7 cellular contexts compared by ENCODE assay signal in the genomic region with DNA sequence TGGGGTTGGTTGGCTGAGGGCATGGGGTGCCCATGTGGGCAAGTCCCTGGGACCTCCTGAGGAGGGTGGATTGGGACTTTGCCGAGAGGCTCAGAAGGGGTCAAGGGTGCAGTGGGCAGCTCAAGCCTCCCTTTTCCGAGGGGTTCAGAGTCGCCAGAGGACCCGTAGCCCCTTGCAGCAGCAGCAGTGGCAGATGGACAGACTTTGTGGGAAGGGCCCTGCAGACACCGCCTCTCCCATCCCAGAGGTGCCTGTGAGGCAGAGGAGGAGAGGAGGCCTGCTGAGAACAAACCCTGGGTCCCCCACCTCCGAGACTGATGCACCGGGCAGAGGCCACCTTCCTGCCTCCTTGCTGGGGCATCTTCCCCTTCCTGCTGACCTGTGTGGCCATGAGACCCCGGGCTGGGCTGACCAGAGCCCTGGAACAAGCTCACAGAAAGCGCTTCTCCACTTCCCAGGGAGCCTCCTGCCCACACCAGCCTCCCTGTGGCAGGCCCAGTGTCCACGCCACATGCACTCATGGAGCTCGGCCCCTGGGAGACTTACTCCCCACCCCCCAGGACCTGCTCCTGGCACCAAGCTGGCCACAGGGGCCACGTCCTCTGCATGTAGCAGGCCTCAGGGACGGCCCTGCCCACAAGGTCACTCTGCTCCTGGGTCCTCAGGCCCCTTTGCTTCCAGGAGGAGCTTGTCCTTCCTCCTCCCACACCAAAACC.
A peak's percentile ranks its signal among the peaks of the same experiment; 100 is the strongest.
DNase-seq lines count a peak whose midpoint lies in the region; ATAC-seq and TF ChIP-seq lines count a peak whose summit lies in the region.
"Not testable (repeated sequence)": the region's sequence is repeated elsewhere in the genome, so short reads cannot be mapped to it uniquely, and the experiment has no call there.

No MANE protein-coding gene starts in this region.

- not testable (repeated sequence) for TF ChIP-seq CTCF in IMR-90 (conservative IDR thresholded peaks at IDR 0.05; ENCODE audit: low read depth, low read length); left ventricle myocardium inferior (IDR thresholded peaks at IDR 0.05; ENCODE audit: borderline replicate concordance); liver (IDR thresholded peaks at IDR 0.05; ENCODE audit: low read depth, low read length, missing input control); ovary (IDR thresholded peaks at IDR 0.05); smooth muscle cell (IDR thresholded peaks at IDR 0.05; ENCODE audit: borderline replicate concordance, insufficient read depth, poor library complexity, severe bottlenecking); tibial nerve (IDR thresholded peaks at IDR 0.05)

- not testable (repeated sequence) for TF ChIP-seq EP300 in ovary (IDR thresholded peaks at IDR 0.05); tibial nerve (IDR thresholded peaks at IDR 0.05)

- not testable (repeated sequence) for TF ChIP-seq RAD21 in IMR-90 (IDR thresholded peaks at IDR 0.05; ENCODE audit: low read length); liver (IDR thresholded peaks at IDR 0.05)

- H3K4me2 ChIP-seq in IMR-90 (ENCODE audit: low read depth, low read length): peak overlapping the region; percentile 38; the same call in 1 of the 2 replicates
- H3K4me2 ChIP-seq in smooth muscle cell: not testable (repeated sequence)

- no CpG with 5 or more reads among the region's 13 CpGs for WGBS in IMR-90 (ENCODE audit: extremely low coverage in 2 of 2, insufficient read length in 1 of 2), 2 experiments
- 90% methylated on average over 13 of the region's 13 CpGs for WGBS in liver
- 87 to 93% (median 88%) methylated on average over 9 to 13 of the region's 13 CpGs for WGBS in ovary, 3 donors
- 82% methylated on average over 13 of the region's 13 CpGs for WGBS in smooth muscle cell (ENCODE audit: low lambda C conversion rate)
- WGBS in tibial nerve, 2 donors: 79 to 95% methylated on average over 6 to 8 of the region's 13 CpGs

- peak overlapping the region; percentile 77 for H2BK120ac ChIP-seq in IMR-90 (ENCODE audit: low read depth, low read length)

- peak overlapping the region; percentile 76 to 79; a peak in 3 of 4 replicates for H4K8ac ChIP-seq in IMR-90 (ENCODE audit: low read depth in 2 of 2, low read length in 2 of 2)

- not testable (repeated sequence) for TF ChIP-seq POLR2A in IMR-90 (IDR thresholded peaks at IDR 0.05; ENCODE audit: low read depth, low read length); ovary (IDR thresholded peaks at IDR 0.05); tibial nerve (IDR thresholded peaks at IDR 0.05)

- not testable (repeated sequence) for H4K20me1 ChIP-seq in IMR-90 (ENCODE audit: insufficient read depth, low read length); smooth muscle cell (ENCODE audit: low read depth)

- not testable (repeated sequence) for H3K9me3 ChIP-seq in IMR-90 (ENCODE audit: control insufficient read depth, insufficient read depth, low read length); duodenal mucosa (ENCODE audit: control insufficient read depth in 1 of 2, low read length in 2 of 2); left ventricle myocardium inferior (replicated peaks); liver (ENCODE audit: control insufficient read depth in 4 of 4, low read length in 3 of 4); ovary; smooth muscle cell (replicated peaks; ENCODE audit: low read depth); tibial nerve

- not testable (repeated sequence) for BruUV-seq in IMR-90 (replicated peaks; lab: Mats Ljungman, UMichigan)

- H3K56ac ChIP-seq in IMR-90 (ENCODE audit: extremely low read depth, insufficient read depth, low read length): not testable (repeated sequence)

- H3K4me1 ChIP-seq in IMR-90 (ENCODE audit: control insufficient read depth, insufficient read depth, low read length) (peaks cover 31% of the 10 kb centered on the region), duodenal mucosa (ENCODE audit: control insufficient read depth in 1 of 2, insufficient read depth in 2 of 2, low read length in 2 of 2) (peaks cover 11 to 37% of the 10 kb centered on the region in 2 donors), left ventricle myocardium inferior (peaks cover 55% of the 10 kb centered on the region), ovary (ENCODE audit: insufficient read depth) (peaks cover 17% of the 10 kb centered on the region), tibial nerve (peaks cover 0 to 75% (median 22%) of the 10 kb centered on the region in 4 donors)
- not testable (repeated sequence) for H3K4me1 ChIP-seq in liver (ENCODE audit: control insufficient read depth in 4 of 4, insufficient read depth in 4 of 4, low read length in 3 of 4); smooth muscle cell (ENCODE audit: low read depth)

- H3K18ac ChIP-seq in IMR-90 (ENCODE audit: low read depth, low read length): peak overlapping the region; percentile 96

- peaks cover 5 to 13% of the 10 kb centered on the region in 2 experiments; a peak in 2 of 4 replicates for H3K79me1 ChIP-seq in IMR-90 (ENCODE audit: low read depth in 1 of 2, low read length in 2 of 2)

- peak overlapping the region; percentile 98 for H3K4ac ChIP-seq in IMR-90 (ENCODE audit: low read depth, low read length)

- not testable (repeated sequence) for DNase-seq in IMR-90; left ventricle myocardium inferior; smooth muscle cell (lab: John Stamatoyannopoulos, UW; ENCODE audit: unreplicated experiment); tibial nerve (ENCODE audit: low spot score in 2 of 2)
- peak in 3 of 5 donors; percentile 33 to 51 (median 47) for DNase-seq in ovary

- POLR2A ChIA-PET in IMR-90 (lab: Charles Lee; ENCODE audit: unreplicated experiment): interaction anchor here (0.6 kb wide), 1 partner anchor 24 kb away, joined by 3 read pairs; no protein-coding TSS in a partner anchor

- peak overlapping the region; percentile 96 for H3K14ac ChIP-seq in IMR-90 (replicated peaks; ENCODE audit: low read depth, low read length)

- peak overlapping the region; percentile 69 for H3K9ac ChIP-seq in IMR-90 (ENCODE audit: low read depth, low read length)
- H3K9ac ChIP-seq in duodenal mucosa (ENCODE audit: low read depth in 1 of 2, low read length in 2 of 2): peak overlapping the region; percentile 46 to 47
- not testable (repeated sequence) for H3K9ac ChIP-seq in liver (ENCODE audit: low read depth in 1 of 2, low read length in 2 of 2); smooth muscle cell (ENCODE audit: low read depth)

- intact Hi-C loops in IMR-90 (cut with micrococcal nuclease); left ventricle myocardium inferior (cut with micrococcal nuclease); ovary (cut with DNase I): not testable (repeated sequence)

- ATAC-seq in IMR-90 (ENCODE audit: low read depth): not testable (repeated sequence)

- H4K5ac ChIP-seq in IMR-90 (ENCODE audit: low read depth, low read length): peak overlapping the region; percentile 96

- not testable (repeated sequence) for H3K27me3 ChIP-seq in IMR-90 (ENCODE audit: control insufficient read depth, insufficient read depth, low read length); duodenal mucosa (ENCODE audit: control insufficient read depth in 1 of 2, insufficient read depth in 2 of 2, low read length in 2 of 2); left ventricle myocardium inferior (ENCODE audit: low read depth); liver (ENCODE audit: control insufficient read depth in 4 of 4, insufficient read depth in 4 of 4, low read length in 3 of 4); ovary; smooth muscle cell (ENCODE audit: low read depth); tibial nerve

- H3K36me3 ChIP-seq in IMR-90 (ENCODE audit: control insufficient read depth, insufficient read depth, low read length): peaks cover 13% of the 10 kb centered on the region; the same call in 1 of the 2 replicates
- not testable (repeated sequence) for H3K36me3 ChIP-seq in duodenal mucosa (ENCODE audit: control insufficient read depth in 1 of 2, insufficient read depth in 2 of 2, low read length in 2 of 2); left ventricle myocardium inferior; liver (ENCODE audit: control insufficient read depth in 4 of 4, insufficient read depth in 3 of 4, low read depth in 1 of 4, low read length in 3 of 4); ovary; smooth muscle cell (ENCODE audit: low read depth); tibial nerve

- peak overlapping the region; percentile 75; the same call in 2 of the 3 replicates for H2BK15ac ChIP-seq in IMR-90 (ENCODE audit: low read depth, low read length)

- peak overlapping the region; percentile 90 for H4K91ac ChIP-seq in IMR-90 (ENCODE audit: insufficient read depth, low read depth, low read length)

- peaks cover 11% of the 10 kb centered on the region for H3K9me1 ChIP-seq in IMR-90 (ENCODE audit: insufficient read depth, low read length)

- not testable (repeated sequence) for H3K23ac ChIP-seq in IMR-90 (ENCODE audit: low read depth, low read length)

- H3F3A ChIP-seq in smooth muscle cell (ENCODE audit: low read depth): not testable (repeated sequence)

- CTCF ChIA-PET in IMR-90 (lab: Yijun Ruan, JAX): not testable (repeated sequence)

- H2AFZ ChIP-seq in IMR-90 (replicated peaks; ENCODE audit: low read length, poor library complexity); smooth muscle cell (ENCODE audit: low read depth): not testable (repeated sequence)

- not testable (repeated sequence) for H2AK9ac ChIP-seq in IMR-90 (replicated peaks; ENCODE audit: low read depth, low read length, poor library complexity)

- in situ Hi-C loops in IMR-90 (cut with MboI; ENCODE audit: low sequenced_read_pairs): not testable (repeated sequence)

- H3K27ac ChIP-seq in IMR-90 (ENCODE audit: insufficient read depth, low read length) (peak overlapping the region; percentile 86), duodenal mucosa (ENCODE audit: low read depth, low read length) (peak overlapping the region; percentile 10), left ventricle myocardium inferior (replicated peaks) (peak overlapping the region; percentile 90), liver (ENCODE audit: low read depth in 1 of 2, low read length in 2 of 2) (peak overlapping the region; percentile 57 to 73), ovary (peak overlapping the region; percentile 17 to 77), smooth muscle cell (ENCODE audit: low read depth) (peak overlapping the region; percentile 84), tibial nerve (peak overlapping the region; percentile 7 to 90 (median 78))

- H2AK5ac ChIP-seq in IMR-90 (ENCODE audit: low read depth, low read length): peak overlapping the region; percentile 46

- peak overlapping the region; percentile 91 for H2BK20ac ChIP-seq in IMR-90 (ENCODE audit: low read depth, low read length)

- dilution Hi-C loops in IMR-90 (cut with HindIII; ENCODE audit: low sequenced_read_pairs, unreplicated experiment): not testable (repeated sequence)

- H3K4me3 ChIP-seq in IMR-90 (ENCODE audit: insufficient read depth, low read depth, low read length); liver (ENCODE audit: low read depth in 1 of 3, low read length in 3 of 3); ovary; smooth muscle cell: not testable (repeated sequence)
- H3K4me3 ChIP-seq in duodenal mucosa (ENCODE audit: low read depth in 1 of 2, low read length in 2 of 2) (peak overlapping the region; percentile 32 to 42), left ventricle myocardium inferior (peak overlapping the region; percentile 63), tibial nerve (peak overlapping the region in 1 of 4 donors; percentile 34)

- H2BK5ac ChIP-seq in IMR-90 (ENCODE audit: low read depth, low read length, poor library complexity, severe bottlenecking): peak overlapping the region; percentile 54

- not testable (repeated sequence) for H3K79me2 ChIP-seq in smooth muscle cell (ENCODE audit: low read depth)

Comparison
In these comparisons a context has a peak if more than half of its experiments do, and no peak if none do; other contexts are left out.
1. H3K27ac ChIP-seq: peak in every context shown above with its lines; median percentile 90 in left ventricle myocardium inferior; 86 in IMR-90; 84 in smooth muscle cell; 78 in tibial nerve; 65 in liver; 47 in ovary; 10 in duodenal mucosa.